ENCODE assay signal across 20 cellular contexts in the genomic region with DNA sequence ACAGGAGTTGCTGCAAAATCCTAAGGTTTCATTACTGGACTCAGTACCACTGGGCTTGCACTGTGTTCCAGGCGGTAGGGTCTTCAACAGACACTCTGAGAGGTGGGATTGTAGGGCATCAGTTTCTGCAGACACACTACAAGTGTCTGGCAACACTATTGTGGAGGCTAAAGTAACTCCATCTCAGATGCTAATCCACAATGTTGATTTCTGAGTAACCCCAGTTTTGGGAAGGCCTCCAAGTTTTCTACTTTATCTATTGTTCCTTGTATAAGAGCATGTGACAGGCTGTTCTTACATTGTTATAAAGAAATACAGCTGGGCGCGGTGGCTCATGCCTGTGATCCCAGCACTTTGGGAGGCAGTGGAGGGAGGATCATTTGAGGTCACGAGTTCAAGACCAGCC.
"Had no signal": no experiment of that assay in that cellular context is flagged by ENCODE, and none has a peak within 500 bp of the region (broad histone marks: within the 10 kb centered on the region; RNA-seq: fewer than 3 reads in every experiment).

No MANE protein-coding gene starts in this region.

- H3K36me3 ChIP-seq: esophagus muscularis mucosa, left lung, lower lobe of right lung, right atrium auricular region, sigmoid colon, thyroid gland, upper lobe of left lung, uterus had no signal

- H3K27ac ChIP-seq: coronary artery, esophagus muscularis mucosa, foreskin keratinocyte, left lung, lower lobe of right lung, right atrium auricular region, sigmoid colon, skin epidermis, thyroid gland, upper lobe of left lung, uterus had no signal

- DNase-seq: dorsolateral prefrontal cortex; effector memory CD4-positive, alpha-beta T cell; foreskin keratinocyte; immature natural killer cell; left lung; lower lobe of right lung; posterior cingulate gyrus; sigmoid colon; stimulated activated CD4-positive, alpha-beta T cell treated with anti-CD3 and anti-CD28 coated beads, Interleukin-12 subunit alpha, Interleukin-12 subunit beta, amount 100 ng/mL, for 4 hours; stimulated activated naive CD4-positive, alpha-beta T cell; thyroid gland; upper lobe of left lung; uterus had no signal

- H3K27me3 Mint-ChIP-seq: memory B cell had no signal

- H3K4me3 ChIP-seq: coronary artery, dorsolateral prefrontal cortex, esophagus muscularis mucosa, left lung, lower lobe of right lung, right atrium auricular region, sigmoid colon, skin epidermis, thyroid gland, upper lobe of left lung, uterus had no signal

- H3K27ac Mint-ChIP-seq: memory B cell, mesothelial cell of epicardium, nephron had no signal

- H3K9me3 ChIP-seq: esophagus muscularis mucosa, left lung, lower lobe of right lung, right atrium auricular region, sigmoid colon, thyroid gland, upper lobe of left lung, uterus had no signal

- H3K9me3 Mint-ChIP-seq: immature natural killer cell, memory B cell had no signal

- H3K36me3 Mint-ChIP-seq: immature natural killer cell, memory B cell had no signal

- H3K4me3 Mint-ChIP-seq: mesothelial cell of epicardium had no signal

- H3K27me3 ChIP-seq: dorsolateral prefrontal cortex, esophagus muscularis mucosa, foreskin keratinocyte, left lung, right atrium auricular region, sigmoid colon, thyroid gland, upper lobe of left lung, uterus had no signal

- ATAC-seq: foreskin keratinocyte, left lung, lower lobe of right lung had no signal
